12 cellular contexts compared by ENCODE assay signal in genomic region chr5:80139573-80139972, GRCh38.
A peak's percentile ranks its signal among the peaks of the same experiment; 100 is the strongest.
DNase-seq lines count a peak whose midpoint lies in the region; ATAC-seq and TF ChIP-seq lines count a peak whose summit lies in the region.
"Had no signal": no experiment of that assay in that cellular context is flagged by ENCODE, and none has a peak within 500 bp of the region (broad histone marks: within the 10 kb centered on the region; RNA-seq: fewer than 3 reads in every experiment).

No MANE protein-coding gene starts in this region.

- DNase-seq in left ventricle myocardium inferior, result no peak
- DNase-seq in Right ventricle myocardium superior, result no peak
- no peak for DNase-seq in activated T-helper 2 cell treated with anti-CD3 and anti-CD28 coated beads, Interferon-gamma antibody, Interleukin-2, Interleukin-4, amounts not matched to agents 10 μg/mL and 5 μg/mL and 100 μg/mL, durations not matched to agents 14 hours and 24 hours and 36 hours (ENCODE audit: low spot score)
- DNase-seq in lower lobe of right lung, result no peak
- DNase-seq in UCSD-AML1 (lab: John Stamatoyannopoulos, UW; ENCODE audit: unreplicated experiment), result no peak
- no peak for DNase-seq in NCI-H1048 (lab: John Stamatoyannopoulos, UW)
- DNase-seq in prostate gland (ENCODE audit: low spot score), result no peak
- DNase-seq: natural killer cell, NCI-H226, small intestine had no signal

- peak overlapping the region; percentile 81 for H3K27ac Mint-ChIP-seq in activated T-helper 2 cell treated with anti-CD3 and anti-CD28 coated beads, Interferon-gamma antibody, Interleukin-2, Interleukin-4, amounts not matched to agents 10 μg/mL and 5 μg/mL and 100 μg/mL, durations not matched to agents 14 hours and 24 hours and 36 hours

- H3K36me3 ChIP-seq in left ventricle myocardium inferior (peaks cover 8% of the 10 kb centered on the region), lower lobe of right lung (peaks cover 15% of the 10 kb centered on the region), prostate gland (no peaks in the 10 kb centered on the region)

- TF ChIP-seq CTCF in left ventricle myocardium inferior (IDR thresholded peaks at IDR 0.05; ENCODE audit: borderline replicate concordance) (no peak), lower lobe of right lung (IDR thresholded peaks at IDR 0.05) (no peak), prostate gland (IDR thresholded peaks at IDR 0.05) (no peak)

- H3K4me1 Mint-ChIP-seq in activated T-helper 2 cell treated with anti-CD3 and anti-CD28 coated beads, Interferon-gamma antibody, Interleukin-2, Interleukin-4, amounts not matched to agents 10 μg/mL and 5 μg/mL and 100 μg/mL, durations not matched to agents 14 hours and 24 hours and 36 hours (ENCODE audit: low read depth), result peaks cover 67% of the 10 kb centered on the region

- H3K4me1 ChIP-seq in left ventricle myocardium inferior, result peaks cover 39% of the 10 kb centered on the region
- peaks cover 63% of the 10 kb centered on the region for H3K4me1 ChIP-seq in lower lobe of right lung
- no peaks in the 10 kb centered on the region for H3K4me1 ChIP-seq in prostate gland (replicated peaks)

- H3K4me3 ChIP-seq in left ventricle myocardium inferior (no peak overlapping the region), lower lobe of right lung (no peak overlapping the region), prostate gland (no peak overlapping the region)
- H3K4me3 ChIP-seq: vagina had no signal

- intact Hi-C loops in left ventricle myocardium inferior (cut with micrococcal nuclease) (no loop called here), Right ventricle myocardium superior (cut with DNase I) (no loop called here), lower lobe of right lung (cut with DNase I) (no loop called here), prostate gland (cut with DNase I) (no loop called here)
- intact Hi-C loops in activated T-helper 2 cell treated with anti-CD3 and anti-CD28 coated beads, Interferon-gamma antibody, Interleukin-2, Interleukin-4, amounts not matched to agents 10 μg/mL and 5 μg/mL and 100 μg/mL, durations not matched to agents 14 hours and 24 hours and 36 hours (cut with micrococcal nuclease), result loop anchor here (5.0 kb wide), 1 partner anchor 147 kb away; the partner anchor contains the start of gene MTX3

- H3K27me3 Mint-ChIP-seq in activated T-helper 2 cell treated with anti-CD3 and anti-CD28 coated beads, Interferon-gamma antibody, Interleukin-2, Interleukin-4, amounts not matched to agents 10 μg/mL and 5 μg/mL and 100 μg/mL, durations not matched to agents 14 hours and 24 hours and 36 hours (ENCODE audit: low read depth), result no peaks in the 10 kb centered on the region

- TF ChIP-seq POLR2A in prostate gland (IDR thresholded peaks at IDR 0.05), result no peak

- 83% methylated on average over 2 of the region's 2 CpGs for WGBS in prostate gland

- peak overlapping the region; percentile 28 for H3K4me3 Mint-ChIP-seq in activated T-helper 2 cell treated with anti-CD3 and anti-CD28 coated beads, Interferon-gamma antibody, Interleukin-2, Interleukin-4, amounts not matched to agents 10 μg/mL and 5 μg/mL and 100 μg/mL, durations not matched to agents 14 hours and 24 hours and 36 hours (ENCODE audit: low read depth)
- H3K4me3 Mint-ChIP-seq: natural killer cell had no signal

- H3K27me3 ChIP-seq in left ventricle myocardium inferior (ENCODE audit: low read depth) (no peaks in the 10 kb centered on the region), lower lobe of right lung (ENCODE audit: low read depth) (no peaks in the 10 kb centered on the region), prostate gland (replicated peaks; ENCODE audit: insufficient read depth) (no peaks in the 10 kb centered on the region)
- H3K27me3 ChIP-seq: vagina had no signal

- H3K9me3 ChIP-seq in left ventricle myocardium inferior (replicated peaks) (no peaks in the 10 kb centered on the region), lower lobe of right lung (no peaks in the 10 kb centered on the region), prostate gland (no peaks in the 10 kb centered on the region)
- H3K9me3 ChIP-seq: vagina had no signal

- H3K27ac ChIP-seq in left ventricle myocardium inferior (replicated peaks) (peak overlapping the region; percentile 90), lower lobe of right lung (peak overlapping the region; percentile 83), prostate gland (no peak overlapping the region)
- H3K27ac ChIP-seq: vagina had no signal

- ATAC-seq in Right ventricle myocardium superior (ENCODE audit: poor library complexity), result no peak
- ATAC-seq in lower lobe of right lung, result peak; percentile 6 to 25
- no peak for ATAC-seq in HG02610 (IDR thresholded peaks at IDR 0.05; ENCODE audit: unreplicated experiment)
- ATAC-seq: natural killer cell had no signal

- no peaks in the 10 kb centered on the region for H3K9me3 Mint-ChIP-seq in activated T-helper 2 cell treated with anti-CD3 and anti-CD28 coated beads, Interferon-gamma antibody, Interleukin-2, Interleukin-4, amounts not matched to agents 10 μg/mL and 5 μg/mL and 100 μg/mL, durations not matched to agents 14 hours and 24 hours and 36 hours
- H3K9me3 Mint-ChIP-seq: natural killer cell had no signal

- H3K36me3 Mint-ChIP-seq in activated T-helper 2 cell treated with anti-CD3 and anti-CD28 coated beads, Interferon-gamma antibody, Interleukin-2, Interleukin-4, amounts not matched to agents 10 μg/mL and 5 μg/mL and 100 μg/mL, durations not matched to agents 14 hours and 24 hours and 36 hours (ENCODE audit: low read depth), result peaks cover 56% of the 10 kb centered on the region
- H3K36me3 Mint-ChIP-seq: natural killer cell had no signal

Comparison
In these comparisons a context has a peak if more than half of its experiments do, and no peak if none do; other contexts are left out.
1. H3K27ac ChIP-seq: peak in left ventricle myocardium inferior (single experiment) and lower lobe of right lung (single experiment); none in prostate gland (0 of 2).
2. ATAC-seq: peak in lower lobe of right lung (2 of 2); none in Right ventricle myocardium superior (single experiment) and HG02610 (single experiment).